Comparison of ENCODE assay signal across 9 cellular contexts in the genomic region with DNA sequence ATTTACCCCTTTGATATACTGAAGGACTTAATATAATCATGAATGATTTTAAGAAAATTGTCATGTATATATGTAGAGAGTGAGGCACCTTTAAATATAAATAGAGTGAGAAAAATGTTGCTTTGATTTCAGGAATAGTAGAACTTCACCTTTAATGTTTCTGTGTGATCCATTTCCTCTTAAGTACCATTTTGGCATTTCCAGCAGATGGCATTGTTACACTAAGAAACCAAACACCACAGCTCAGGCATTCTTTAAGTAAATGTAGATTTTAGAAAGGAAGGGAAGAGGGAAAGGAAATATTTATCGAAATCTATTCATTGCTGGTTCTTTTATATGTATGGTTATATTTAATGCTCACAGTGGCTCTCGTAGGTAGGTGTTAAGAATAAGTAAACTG.
DNase-seq lines count a peak whose midpoint lies in the region; ATAC-seq and TF ChIP-seq lines count a peak whose summit lies in the region.
"Had no signal": no experiment of that assay in that cellular context is flagged by ENCODE, and none has a peak within 500 bp of the region (broad histone marks: within the 10 kb centered on the region; RNA-seq: fewer than 3 reads in every experiment).

No MANE protein-coding gene starts in this region.

- peak; percentile 0 for DNase-seq in SKM-1 treated with dmso at 0.1 percent for 144 hours (lab: John Stamatoyannopoulos, UW; ENCODE audit: unreplicated experiment)
- DNase-seq in SKM-1 (lab: John Stamatoyannopoulos, UW; ENCODE audit: unreplicated experiment) = no peak
- peak; percentile 13 for DNase-seq in NCI-H2227 treated with DMSO at 0.1 percent for 48 hours (lab: John Stamatoyannopoulos, UW)
- peak; percentile 25 to 86 for DNase-seq in T47D (ENCODE audit: low read depth in 1 of 2, low spot score in 1 of 2)
- DNase-seq in neuronal stem cell (ENCODE audit: low spot score) = peak; percentile 27
- DNase-seq in right atrium auricular region (ENCODE audit: low spot score) = no peak
- DNase-seq in T-helper 2 cell treated with Interferon-gamma antibody and Interleukin-4, amounts not matched to agents 5 μg/mL and 100 μg/mL, for 36 hours (ENCODE audit: low spot score) = no peak

- H3K4me1 Mint-ChIP-seq in T-helper 2 cell treated with Interferon-gamma antibody and Interleukin-4, amounts not matched to agents 5 μg/mL and 100 μg/mL, for 36 hours (ENCODE audit: low read depth) = no peaks in the 10 kb centered on the region

- no peak overlapping the region for H3K23ac ChIP-seq in neuronal stem cell (ENCODE audit: low read depth, low read length, poor library complexity)

- no peak overlapping the region for H3K14ac ChIP-seq in neuronal stem cell (ENCODE audit: low read length)

- ATAC-seq in GM21360 (IDR thresholded peaks at IDR 0.05; ENCODE audit: unreplicated experiment) = no peak

- H2BK15ac ChIP-seq in neuronal stem cell (ENCODE audit: low read length) = no peak overlapping the region

- no peak overlapping the region for H3K27ac ChIP-seq in neuronal stem cell (replicated peaks; ENCODE audit: low read length)
- no peak overlapping the region for H3K27ac ChIP-seq in right atrium auricular region

- H2BK12ac ChIP-seq in neuronal stem cell (ENCODE audit: low read length) = no peak overlapping the region

- H3K9ac ChIP-seq in neuronal stem cell (ENCODE audit: low read depth, low read length, poor library complexity) = no peak overlapping the region

- H2BK5ac ChIP-seq in neuronal stem cell (ENCODE audit: low read length) = no peak overlapping the region

- no peak overlapping the region for H3K18ac ChIP-seq in neuronal stem cell (ENCODE audit: low read length)

- H2AK5ac ChIP-seq in neuronal stem cell (ENCODE audit: low read depth, low read length) = no peak overlapping the region

- H3K27ac Mint-ChIP-seq in T-helper 2 cell treated with Interferon-gamma antibody and Interleukin-4, amounts not matched to agents 5 μg/mL and 100 μg/mL, for 36 hours = no peak overlapping the region
- H3K27ac Mint-ChIP-seq: T-helper 1 cell treated with Interleukin-12 subunit alpha and Interleukin-12 subunit beta and Interleukin-4 antibody, amounts not matched to agents 30 μg/mL and 1 μg/mL, for 36 hours had no signal

- peaks cover 12% of the 10 kb centered on the region for H3K9me3 Mint-ChIP-seq in T-helper 2 cell treated with Interferon-gamma antibody and Interleukin-4, amounts not matched to agents 5 μg/mL and 100 μg/mL, for 36 hours
- H3K9me3 Mint-ChIP-seq: T-helper 1 cell treated with Interleukin-12 subunit alpha and Interleukin-12 subunit beta and Interleukin-4 antibody, amounts not matched to agents 30 μg/mL and 1 μg/mL, for 36 hours had no signal

- H3K4me1 ChIP-seq in neuronal stem cell (ENCODE audit: control insufficient read depth in 2 of 2, insufficient read depth in 1 of 2, low read depth in 1 of 2, low read length in 2 of 2) (no peaks in the 10 kb centered on the region), right atrium auricular region (no peaks in the 10 kb centered on the region)

- H2AFZ ChIP-seq in neuronal stem cell (ENCODE audit: low read length) = no peak overlapping the region

- H4K91ac ChIP-seq in neuronal stem cell (ENCODE audit: low read depth, low read length, poor library complexity) = no peak overlapping the region

- peak in 1 of 2 donors; percentile 39 for TF ChIP-seq CTCF in right atrium auricular region (IDR thresholded peaks at IDR 0.05)

- H3K9me3 ChIP-seq in neuronal stem cell (replicated peaks in 1 of 2; ENCODE audit: control insufficient read depth in 2 of 2, insufficient read depth in 1 of 2, low read depth in 1 of 2, low read length in 2 of 2) (no peaks in the 10 kb centered on the region), right atrium auricular region (no peaks in the 10 kb centered on the region)

- no peaks in the 10 kb centered on the region for H3K27me3 Mint-ChIP-seq in T-helper 2 cell treated with Interferon-gamma antibody and Interleukin-4, amounts not matched to agents 5 μg/mL and 100 μg/mL, for 36 hours (ENCODE audit: low read depth)

- WGBS in neuronal stem cell (ENCODE audit: extremely low coverage in 2 of 2, insufficient read length in 2 of 2, insufficient replicate concordance in 1 of 2), 2 donors = no CpG with 5 or more reads among the region's 2 CpGs

- no peak overlapping the region for H3K4me3 Mint-ChIP-seq in T-helper 2 cell treated with Interferon-gamma antibody and Interleukin-4, amounts not matched to agents 5 μg/mL and 100 μg/mL, for 36 hours
- H3K4me3 Mint-ChIP-seq: T-helper 1 cell treated with Interleukin-12 subunit alpha and Interleukin-12 subunit beta and Interleukin-4 antibody, amounts not matched to agents 30 μg/mL and 1 μg/mL, for 36 hours had no signal

- H3K79me1 ChIP-seq in neuronal stem cell (ENCODE audit: low read depth, low read length) = no peaks in the 10 kb centered on the region

- H3K4ac ChIP-seq in neuronal stem cell (ENCODE audit: low read length) = no peak overlapping the region

- no peak overlapping the region for H2BK120ac ChIP-seq in neuronal stem cell (ENCODE audit: low read depth, low read length)

- H3K36me3 Mint-ChIP-seq in T-helper 2 cell treated with Interferon-gamma antibody and Interleukin-4, amounts not matched to agents 5 μg/mL and 100 μg/mL, for 36 hours (ENCODE audit: low read depth) = no peaks in the 10 kb centered on the region

- H3K4me3 ChIP-seq in neuronal stem cell (ENCODE audit: low read length in 2 of 2) = no peak overlapping the region
- no peak overlapping the region for H3K4me3 ChIP-seq in right atrium auricular region

- no peaks in the 10 kb centered on the region for H3K27me3 ChIP-seq in neuronal stem cell (ENCODE audit: control insufficient read depth in 3 of 3, insufficient read depth in 3 of 3, low read depth in 1 of 3, low read length in 3 of 3)
- no peaks in the 10 kb centered on the region for H3K27me3 ChIP-seq in right atrium auricular region

- no peak overlapping the region for H4K8ac ChIP-seq in neuronal stem cell (ENCODE audit: low read depth, low read length)

- no peak overlapping the region for H3K4me2 ChIP-seq in neuronal stem cell (ENCODE audit: insufficient read depth, low read length, poor library complexity, severe bottlenecking)

- in situ Hi-C loops in T47D (cut with HindIII; ENCODE audit: low pct_unique_long_range_greater_than_20kb, low sequenced_read_pairs) = no loop called here

- H3K36me3 ChIP-seq in neuronal stem cell (replicated peaks in 1 of 2; ENCODE audit: control insufficient read depth in 2 of 2, insufficient read depth in 2 of 2, low read length in 2 of 2) (no peaks in the 10 kb centered on the region), right atrium auricular region (no peaks in the 10 kb centered on the region)

Comparison
In these comparisons a context has a peak if more than half of its experiments do, and no peak if none do; other contexts are left out.
1. DNase-seq: peak in SKM-1 treated with dmso at 0.1 percent for 144 hours (single experiment), NCI-H2227 treated with DMSO at 0.1 percent for 48 hours (single experiment), T47D (2 of 2) and neuronal stem cell (single experiment); none in SKM-1 (single experiment), right atrium auricular region (single experiment) and T-helper 2 cell treated with Interferon-gamma antibody and Interleukin-4, amounts not matched to agents 5 μg/mL and 100 μg/mL, for 36 hours (single experiment).